Comparison of ENCODE assay signal across 8 cellular contexts in the genomic region with DNA sequence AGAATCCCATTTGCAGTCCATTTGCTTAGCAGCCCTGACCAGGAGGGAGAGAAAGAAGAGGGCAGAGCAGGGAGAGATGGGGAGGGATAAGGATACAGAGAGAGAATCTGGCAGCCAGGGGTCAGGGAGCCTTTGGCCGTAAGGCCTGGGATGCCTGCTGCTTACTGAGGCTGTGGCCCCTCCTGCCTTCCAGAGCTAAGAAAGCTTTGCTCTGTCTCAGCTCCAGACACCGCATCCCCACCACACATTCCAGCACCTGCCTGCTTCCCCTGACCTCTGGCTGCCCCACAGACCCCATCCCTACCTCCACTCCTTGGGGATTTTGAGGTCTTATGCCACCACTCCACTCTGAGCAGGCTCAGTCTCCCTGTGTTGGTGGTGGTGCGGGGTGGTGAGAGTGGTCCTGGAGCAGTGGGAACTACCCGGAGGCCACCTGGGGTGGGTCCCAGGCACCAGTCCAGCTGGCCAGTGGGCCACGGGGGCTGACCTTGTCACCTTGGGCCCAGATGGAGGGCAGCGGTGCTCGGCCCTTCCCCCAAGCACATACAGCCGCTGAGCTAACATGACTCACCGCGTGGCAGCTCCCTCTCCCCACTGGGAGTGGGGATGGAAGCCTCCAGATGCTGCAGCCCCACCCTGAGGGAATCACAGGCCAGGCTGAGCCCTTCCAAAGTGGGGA. TPM values are rescaled to one million over a fixed set of nuclear protein-coding genes. Genes with fewer than 3 reads are reported as not detected.
DNase-seq lines count a peak whose midpoint lies in the region; TF ChIP-seq lines count a peak whose summit lies in the region.

No MANE protein-coding gene starts in this region.

- H3K27me3 ChIP-seq in transverse colon = no peaks in the 10 kb centered on the region
- H3K27me3 ChIP-seq in effector memory CD4-positive, alpha-beta T cell (replicated peaks; ENCODE audit: control insufficient read depth, insufficient read depth, low read length, poor library complexity, severe bottlenecking) = no peaks in the 10 kb centered on the region

- in situ Hi-C loops in transverse colon (cut with MboI; ENCODE audit: low pct_ligation_motif_present in 1 of 4, low pct_unique_long_range_greater_than_20kb in 1 of 4, low sequenced_read_pairs in 3 of 4) = no loop called here

- DNase-seq in NCI-H1694 (lab: John Stamatoyannopoulos, UW) (peak; percentile 13), NCI-H1694 treated with DMSO at 0.1 percent for 48 hours (lab: John Stamatoyannopoulos, UW) (no peak), choroid plexus epithelial cell (ENCODE audit: low read depth) (peak; percentile 55), medulla oblongata (ENCODE audit: extremely low spot score) (peak; percentile 79), transverse colon (peak; percentile 46), NK-92 (lab: John Stamatoyannopoulos, UW; ENCODE audit: unreplicated experiment) (no peak), activated T-cell treated with anti-CD3 and anti-CD28 coated beads for 4 hours (no peak)
- no peak for DNase-seq in effector memory CD4-positive, alpha-beta T cell

- H3K4me1 ChIP-seq in transverse colon = peaks cover 30 to 53% (median 47%) of the 10 kb centered on the region in 4 donors
- H3K4me1 ChIP-seq in effector memory CD4-positive, alpha-beta T cell (ENCODE audit: control insufficient read depth, insufficient read depth, low read length, poor library complexity, severe bottlenecking) = no peaks in the 10 kb centered on the region

- 49% methylated on average over 8 of the region's 10 CpGs; no CpG with 5 or more reads in 1 of the 2 donors for WGBS in transverse colon (ENCODE audit: low coverage in 1 of 2), 2 donors

- H3K9me3 ChIP-seq in transverse colon = no peaks in the 10 kb centered on the region
- no peaks in the 10 kb centered on the region for H3K9me3 ChIP-seq in effector memory CD4-positive, alpha-beta T cell (ENCODE audit: control insufficient read depth, low read length)

- TF ChIP-seq EP300 in transverse colon (IDR thresholded peaks at IDR 0.05; ENCODE audit: low read depth) = no peak

- H3K4me3 ChIP-seq in choroid plexus epithelial cell (ENCODE audit: low read depth, low read length) = no peak overlapping the region
- H3K4me3 ChIP-seq in transverse colon = no peak overlapping the region
- H3K4me3 ChIP-seq in effector memory CD4-positive, alpha-beta T cell (ENCODE audit: insufficient read depth, low read depth, low read length, poor library complexity, severe bottlenecking) = no peak overlapping the region

- intact Hi-C loops in transverse colon (cut with DNase I; ENCODE audit: low total_unique reads) = no loop called here

- TF ChIP-seq CTCF in choroid plexus epithelial cell (conservative IDR thresholded peaks at IDR 0.05; ENCODE audit: low read depth, low read length) (peak; percentile 7), transverse colon (IDR thresholded peaks at IDR 0.05) (no peak)

- H3K36me3 ChIP-seq in transverse colon = no peaks in the 10 kb centered on the region
- H3K36me3 ChIP-seq in effector memory CD4-positive, alpha-beta T cell (ENCODE audit: control insufficient read depth, insufficient read depth, low read length) = no peaks in the 10 kb centered on the region

- no peak for TF ChIP-seq POLR2A in transverse colon (IDR thresholded peaks at IDR 0.05)

- peak overlapping the region; percentile 76 to 88 (median 80) for H3K27ac ChIP-seq in transverse colon
- no peak overlapping the region for H3K27ac ChIP-seq in effector memory CD4-positive, alpha-beta T cell (ENCODE audit: insufficient read depth, low read length, poor library complexity, severe bottlenecking)

RNA-seq across cellular contexts. Expression of gene RAI1, which starts 58.3 kb away (rescaled TPM):
- 100 to 1,000 TPM in 1 of 4 donors, 10 to 100 TPM in 3; 14.1 to 163 (median 34.6) TPM for total RNA-seq in transverse colon

Comparison
In these comparisons a context has a peak if more than half of its experiments do, and no peak if none do; other contexts are left out.
1. DNase-seq: peak in NCI-H1694 (single experiment), choroid plexus epithelial cell (single experiment), medulla oblongata (single experiment) and transverse colon (single experiment); none in NCI-H1694 treated with DMSO at 0.1 percent for 48 hours (single experiment), effector memory CD4-positive, alpha-beta T cell (0 of 3), NK-92 (single experiment) and activated T-cell treated with anti-CD3 and anti-CD28 coated beads for 4 hours (single experiment).